9 cellular contexts compared by ENCODE assay signal in genomic region chr12:51591020-51591901, GRCh38. TPM values are rescaled to one million over a fixed set of nuclear protein-coding genes. Genes with fewer than 3 reads are reported as not detected.
DNase-seq lines count a peak whose midpoint lies in the region; ATAC-seq, FAIRE-seq and TF ChIP-seq lines count a peak whose summit lies in the region.
"Had no signal": no experiment of that assay in that cellular context is flagged by ENCODE, and none has a peak within 500 bp of the region (broad histone marks: within the 10 kb centered on the region; RNA-seq: fewer than 3 reads in every experiment).

TSS of gene SCN8A (plus strand) at chr12:51591233. CDS start at chr12:51662818, 71,585 bp downstream.

- in situ Hi-C loops in K562 (cut with MboI), result no loop called here

- peak; percentile 82 for ATAC-seq in K562

- CTCF ChIA-PET in K562 (lab: Yijun Ruan, JAX; ENCODE audit: low intra/inter-chr PET ratio), result no interaction called here

- H3K9me3 ChIP-seq in K562 (replicated peaks; ENCODE audit: control insufficient read depth, insufficient read depth, low read depth, low read length) (no peaks in the 10 kb centered on the region; the same call in 1 of the 2 replicates), iPS-18c (ENCODE audit: control insufficient read depth, insufficient read depth, low read length) (peaks cover 2% of the 10 kb centered on the region), small intestine (ENCODE audit: control insufficient read depth, low read depth) (no peaks in the 10 kb centered on the region)

- H3K9ac ChIP-seq in K562 (ENCODE audit: insufficient read depth in 1 of 2, low read depth in 2 of 2, low read length in 2 of 2), result peak within 1 kb of the TSS in 1 of 2 experiments; percentile 46; a peak in 2 of 4 replicates

- H2AFZ ChIP-seq in K562 (ENCODE audit: low read depth, low read length), result peak within 1 kb of the TSS; percentile 82

- BruUV-seq in K562 (replicated peaks; lab: Mats Ljungman, UMichigan), result no TSS peak

- H3K4me2 ChIP-seq in K562 (ENCODE audit: insufficient read depth, low read length), result peak within 1 kb of the TSS; percentile 80

- TF ChIP-seq EP300 in K562 (IDR thresholded peaks at IDR 0.05; ENCODE audit: low read length), result no peak

- H3K4me1 ChIP-seq in K562 (replicated peaks in 1 of 2; ENCODE audit: control insufficient read depth in 2 of 2, insufficient read depth in 2 of 2, low read length in 2 of 2) (peaks cover 5 to 13% of the 10 kb centered on the region in 2 experiments; a peak in 2 of 5 replicates), small intestine (ENCODE audit: control insufficient read depth in 2 of 2, insufficient read depth in 1 of 2, low read depth in 1 of 2, low read length in 1 of 2) (no peaks in the 10 kb centered on the region)

- peak within 1 kb of the TSS; percentile 74 for H3K4me3 ChIP-seq in Jurkat, Clone E6-1 (ENCODE audit: low read length)
- H3K4me3 ChIP-seq in K562 (peak within 1 kb of the TSS; percentile 39), iPS-18c (ENCODE audit: insufficient read depth, low read depth, low read length) (peak within 1 kb of the TSS; percentile 92), small intestine (ENCODE audit: low read depth in 1 of 2, low read length in 2 of 2) (peak within 1 kb of the TSS; percentile 63 to 69)

- no peaks in the 10 kb centered on the region for H3K79me2 ChIP-seq in K562 (ENCODE audit: control insufficient read depth, insufficient read depth, low read length)

- H3K27ac ChIP-seq in K562 (ENCODE audit: extremely low read depth, low read depth, low read length) (no peak within 1 kb of the TSS), small intestine (ENCODE audit: low read depth in 1 of 2, low read length in 1 of 2) (no peak within 1 kb of the TSS)

- under 1% methylated on average over 32 of the region's 90 CpGs for WGBS in K562 (ENCODE audit: insufficient coverage, low coverage, missing lambda C conversion rate)
- WGBS in small intestine, 3 donors, result 0 to 1% (median 1%) methylated on average over 35 to 90 of the region's 90 CpGs

- POLR2A ChIA-PET in K562 (lab: Yijun Ruan, JAX), result interaction anchor here (0.7 kb wide), 1 partner anchor 262 kb away, joined by 3 read pairs; no protein-coding TSS in a partner anchor

- H3K9me1 ChIP-seq in K562 (ENCODE audit: control insufficient read depth, insufficient read depth, low read length), result no peaks in the 10 kb centered on the region

- TF ChIP-seq POLR2A in K562 (conservative IDR thresholded peaks at IDR 0.05), result no peak

- no peak for FAIRE-seq in K562 (lab: Jason Lieb, UNC)
- FAIRE-seq in small intestine (lab: Jason Lieb, UNC), result no peak
- FAIRE-seq: A204.1 had no signal

- intact Hi-C loops in K562 (cut with micrococcal nuclease), result no loop called here

- H3K27me3 ChIP-seq in K562 (ENCODE audit: control insufficient read depth in 2 of 2, insufficient read depth in 2 of 2, low read length in 2 of 2), result peaks cover 5 to 10% of the 10 kb centered on the region in 2 experiments; a peak in 4 of 5 replicates
- H3K27me3 ChIP-seq in small intestine (ENCODE audit: control insufficient read depth in 2 of 2, insufficient read depth in 2 of 2, low read length in 2 of 2), result peaks cover 0 to 8% of the 10 kb centered on the region in 2 donors

- no peaks in the 10 kb centered on the region for H3K36me3 ChIP-seq in K562 (ENCODE audit: control insufficient read depth, insufficient read depth, low read length)
- H3K36me3 ChIP-seq in small intestine (ENCODE audit: control insufficient read depth in 2 of 2, insufficient read depth in 2 of 2, low read length in 2 of 2), result no peaks in the 10 kb centered on the region

- H4K20me1 ChIP-seq in K562 (replicated peaks; ENCODE audit: control insufficient read depth, insufficient read depth, low read length), result no peaks in the 10 kb centered on the region

- DNase-seq in DMS 273 (lab: John Stamatoyannopoulos, UW; ENCODE audit: unreplicated experiment) (peak; percentile 90), DMS 273 treated with DMSO at 0.1 percent for 48 hours (lab: John Stamatoyannopoulos, UW) (no peak), T-helper 2 cell (peak; percentile 10 to 55 (median 27)), K562 (ENCODE audit: extremely low read depth in 1 of 4, low spot score in 3 of 4) (peak; percentile 49 to 81 (median 66)), small intestine (no peak), H4 (ENCODE audit: low spot score) (no peak)
- peak; percentile 64 for DNase-seq in Jurkat, Clone E6-1 (ENCODE audit: low read depth, low spot score)

- TF ChIP-seq CTCF in K562 (IDR thresholded peaks at IDR 0.05 in 2 of 3, conservative IDR thresholded peaks at IDR 0.05 in 1 of 3; ENCODE audit: insufficient read depth in 2 of 3, low read depth in 1 of 3, low read length in 3 of 3), result no peak

- no peak for TF ChIP-seq RAD21 in K562 (CRISPR knock-in tag; conservative IDR thresholded peaks at IDR 0.05 in 1 of 2, IDR thresholded peaks at IDR 0.05 in 1 of 2)

TF ChIP-seq in K562, 482 proteins besides CTCF, POLR2A, EP300 and RAD21:
- TF ChIP-seq U2AF1 (optimal IDR thresholded peaks at IDR 0.05; ENCODE audit: low read depth, low read length) (no peak), PHF8 (IDR thresholded peaks at IDR 0.05; ENCODE audit: borderline replicate concordance, low read length) (peak; percentile 13; the same call in 1 of the 2 replicates), MEF2D (tag; conservative IDR thresholded peaks at IDR 0.05; ENCODE audit: low read depth) (no peak), POLR2G (IDR thresholded peaks at IDR 0.05; ENCODE audit: low read depth, low read length) (0 out of 2 replicates have a peak, but pooled peaks have one; percentile 37), YY1 (IDR thresholded peaks at IDR 0.05; ENCODE audit: borderline replicate concordance in 1 of 3, control insufficient read depth in 1 of 3, extremely low read depth in 1 of 3, insufficient read depth in 3 of 3, insufficient read length in 1 of 3, insufficient replicate concordance in 2 of 3, low read depth in 1 of 3, low read length in 2 of 3) (peak; percentile 55 to 91 (median 80)), RBFOX2 (IDR thresholded peaks at IDR 0.05; ENCODE audit: low read depth, low read length) (0 out of 2 replicates have a peak, but pooled peaks have one; percentile 20), RB1 (IDR thresholded peaks at IDR 0.05; ENCODE audit: low read depth) (no peak), ZNF408 (CRISPR knock-in tag; IDR thresholded peaks at IDR 0.05; ENCODE audit: low read depth) (no peak), KDM1A (IDR thresholded peaks at IDR 0.05) (peak in 1 of 2 experiments; percentile 62; a peak in 1 of 4 replicates), SNIP1 (IDR thresholded peaks at IDR 0.05; ENCODE audit: low read depth) (no peak), MCM5 (IDR thresholded peaks at IDR 0.05; ENCODE audit: low read depth) (no peak), HDAC8 (tag; IDR thresholded peaks at IDR 0.05) (no peak), FOXP4 (CRISPR knock-in tag; IDR thresholded peaks at IDR 0.05; ENCODE audit: borderline replicate concordance) (no peak), ZNF668 (CRISPR knock-in tag; IDR thresholded peaks at IDR 0.05) (no peak), ATF1 (CRISPR knock-in tag; IDR thresholded peaks at IDR 0.05) (no peak), ATF1 (tag; IDR thresholded peaks at IDR 0.05) (no peak), ZNF175 (CRISPR knock-in tag; IDR thresholded peaks at IDR 0.05; ENCODE audit: low read depth) (no peak), HDAC6 (IDR thresholded peaks at IDR 0.05; ENCODE audit: low read depth, low read length) (no peak)

RNA-seq across cellular contexts. Expression of gene SCN8A, which starts in this region (rescaled TPM):
- 6.5 TPM for polyA plus RNA-seq in Jurkat, Clone E6-1 (2012; ENCODE audit: insufficient read depth, insufficient read length)
- 1.1 and 3.0 TPM in 2 replicates for total RNA-seq in K562 (2011; cell fraction: chromatin; rRNA removed; ENCODE audit: low replicate concordance)
- 0.53 and 1.0 TPM in 2 replicates for total RNA-seq in K562 (2011; cell fraction: nucleolus; rRNA removed)
- total RNA-seq in K562 (2011; cell fraction: nucleoplasm; rRNA removed), result 0.53 and 1.4 TPM in 2 replicates
- 0.20 and 0.23 TPM in 2 replicates for total RNA-seq in K562 (2014; rRNA removed)
- total RNA-seq in K562 (2014; rRNA removed; fragmentation: Illumina TruSeq; extraction: Trizol), result 0.15 and 0.83 TPM in 2 replicates
- total RNA-seq in K562 (2015; rRNA removed; fragmentation: Illumina TruSeq; extraction: Trizol), result 0.14 and 0.30 TPM in 2 replicates
- total RNA-seq in K562 (2021), result 0.29 and 0.72 TPM in 2 replicates
- 0.10 and 0.15 TPM in 2 replicates for polyA plus RNA-seq in K562 (2011; rRNA removed)
- 0.04 and 0.09 TPM in 2 replicates for polyA plus RNA-seq in K562 (2011; cell fraction: cytosol; rRNA removed)
- polyA plus RNA-seq in K562 (2011; cell fraction: nucleus; rRNA removed), result 0.14 and 1.0 TPM in 2 replicates
- polyA plus RNA-seq in K562 (2012), result 0.18 and 0.26 TPM in 2 replicates
- polyA plus RNA-seq in K562 (2014; fragmentation: Illumina TruSeq; extraction: Trizol), result 0.15 and 0.19 TPM in 2 replicates
- polyA plus RNA-seq in K562 (2014; fragmentation: Nextera tagmentation; extraction: Ambion mirVana), result under 1 TPM in 1 of 2 experiments, not detected in 1; 0.03 TPM
- 0.07 and 0.16 TPM in 2 replicates for polyA plus RNA-seq in K562 (2014; rRNA removed)
- polyA minus RNA-seq in K562 (2011; rRNA and poly(A)+ RNA removed), result 0.54 and 2.1 TPM in 2 replicates
- not detected in 2 replicates for polyA minus RNA-seq in K562 (2011; cell fraction: cytosol; rRNA and poly(A)+ RNA removed)
- 0.54 and 0.78 TPM in 2 replicates for polyA minus RNA-seq in K562 (2011; cell fraction: nucleus; rRNA and poly(A)+ RNA removed)
- under 1 TPM in 1 of 3 donors, not detected in 2; 0.19 TPM for polyA plus RNA-seq in small intestine
- 0.27 and 0.43 TPM in 2 replicates for total RNA-seq in H4 (2014; rRNA removed; shearing (Covaris generic))

Comparison
In these comparisons a context has a peak if more than half of its experiments do, and no peak if none do; other contexts are left out.
1. DNase-seq: peak in DMS 273 (single experiment), Jurkat, Clone E6-1 (single experiment), T-helper 2 cell (5 of 5) and K562 (4 of 4); none in DMS 273 treated with DMSO at 0.1 percent for 48 hours (single experiment), small intestine (single experiment) and H4 (single experiment).
2. H3K4me3 ChIP-seq: peak in every context shown above with its lines; median percentile 92 in iPS-18c; 74 in Jurkat, Clone E6-1; 66 in small intestine; 39 in K562.